ENCODE assay signal across 8 cellular contexts in the genomic region with DNA sequence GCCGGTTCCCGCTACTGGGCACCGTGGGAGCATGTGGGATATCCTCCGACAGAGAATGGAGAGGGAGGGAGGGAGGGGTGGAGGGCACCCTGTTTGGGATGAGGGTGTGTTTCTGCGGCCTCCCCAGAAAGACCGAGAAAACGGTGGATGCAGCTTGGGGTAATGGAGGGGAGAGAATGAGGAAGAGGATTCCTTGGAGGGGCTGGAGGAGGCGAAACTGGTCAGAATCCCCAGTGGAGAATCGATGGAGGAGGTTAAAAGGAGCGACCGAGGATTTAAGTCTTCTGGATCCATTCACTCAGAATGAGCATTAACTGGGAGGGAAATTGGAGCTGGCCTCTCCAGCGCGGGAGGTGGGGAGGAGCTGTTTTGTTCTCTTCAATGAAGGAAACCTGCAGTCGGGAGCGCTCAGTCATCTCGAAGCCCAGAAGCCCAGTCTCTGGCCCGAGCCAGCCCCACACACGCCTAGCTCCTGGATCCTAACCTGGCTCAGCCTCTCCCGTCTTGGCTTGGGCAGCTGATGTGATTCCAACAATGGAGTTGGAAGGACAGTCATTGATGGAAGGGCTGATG. TPM values are rescaled to one million over a fixed set of nuclear protein-coding genes. Genes with fewer than 3 reads are reported as not detected.
DNase-seq lines count a peak whose midpoint lies in the region; ATAC-seq, FAIRE-seq and TF ChIP-seq lines count a peak whose summit lies in the region.

No MANE protein-coding gene starts in this region.

- H3K4me3 ChIP-seq in Karpas-422 (ENCODE audit: low read length) = peak overlapping the region; percentile 74
- peak overlapping the region; percentile 82 for H3K4me3 ChIP-seq in adipocyte (ENCODE audit: low read length)

- no peaks in the 10 kb centered on the region for H3K79me2 ChIP-seq in Karpas-422 (ENCODE audit: low read length)

- H3K9ac ChIP-seq in Karpas-422 (ENCODE audit: low read length) = peak overlapping the region; percentile 74
- H3K9ac ChIP-seq in adipocyte (ENCODE audit: low read length) = peak overlapping the region; percentile 67

- H3K27ac ChIP-seq in Karpas-422 (ENCODE audit: low read length) = no peak overlapping the region

- FAIRE-seq in RCC 7860 (lab: Jason Lieb, UNC) = no peak

- ATAC-seq in sciatic nerve = peak; percentile 4

- POLR2A ChIA-PET in GM10248 (lab: Yijun Ruan, JAX) = no interaction called here

- no peaks in the 10 kb centered on the region for H3K9me2 ChIP-seq in Karpas-422 (replicated peaks; ENCODE audit: insufficient read depth, low read length)

- CTCF ChIA-PET in GM10248 (lab: Yijun Ruan, JAX) = interaction anchor here (1.0 to 5.0 kb wide), 10 partner anchors 13 to 84 kb away, joined by 3 to 59 read pairs (median 6); partner anchors contain the start of gene PIGH

- intact Hi-C loops in sciatic nerve (cut with DNase I) = no loop called here

- peak overlapping the region; percentile 99 for H2AFZ ChIP-seq in Karpas-422 (ENCODE audit: low read length)

- H4K20me1 ChIP-seq in Karpas-422 (ENCODE audit: insufficient read depth, low read depth, low read length) = no peaks in the 10 kb centered on the region

- no peaks in the 10 kb centered on the region for H3K9me3 ChIP-seq in Karpas-422 (ENCODE audit: low read length)
- no peaks in the 10 kb centered on the region for H3K9me3 ChIP-seq in adipocyte (ENCODE audit: control insufficient read depth, low read length)

- DNase-seq in COLO668 (lab: John Stamatoyannopoulos, UW; ENCODE audit: unreplicated experiment) (peak; percentile 55), Karpas-422 (peak; percentile 52), adipocyte (ENCODE audit: low read depth) (peak; percentile 21), hippocampal formation (lab: John Stamatoyannopoulos, UW) (peak; percentile 10 to 14), sciatic nerve (ENCODE audit: low spot score) (peak; percentile 59), HuH-7 (ENCODE audit: low spot score) (no peak), GM10248 (ENCODE audit: extremely low spot score) (no peak), RCC 7860 (ENCODE audit: low spot score) (no peak)

- no peaks in the 10 kb centered on the region for H3K36me3 ChIP-seq in Karpas-422 (ENCODE audit: insufficient read depth, low read length)
- H3K36me3 ChIP-seq in adipocyte (ENCODE audit: control insufficient read depth, insufficient read depth, low read length, severe bottlenecking) = no peaks in the 10 kb centered on the region

- H3K27me3 ChIP-seq in Karpas-422 (ENCODE audit: low read length) (no peaks in the 10 kb centered on the region), adipocyte (replicated peaks; ENCODE audit: control insufficient read depth, insufficient read depth, low read length) (no peaks in the 10 kb centered on the region)

- H3K4me1 ChIP-seq in Karpas-422 (ENCODE audit: low read length) = peaks cover 17% of the 10 kb centered on the region
- H3K4me1 ChIP-seq in adipocyte (ENCODE audit: control insufficient read depth, insufficient read depth, low read length) = peaks cover 33% of the 10 kb centered on the region

- peak overlapping the region; percentile 90 for H3K4me2 ChIP-seq in Karpas-422 (ENCODE audit: low read depth, low read length, poor library complexity, severe bottlenecking)

- TF ChIP-seq CTCF in GM10248 (IDR thresholded peaks at IDR 0.05; ENCODE audit: control extremely low read depth, extremely low read depth, low read depth, missing control alignments) = no peak

RNA-seq across cellular contexts. Expression of gene ARG2, which starts 0.6 kb away (rescaled TPM):
- total RNA-seq in Karpas-422 (2014; rRNA removed; shearing (Covaris generic); ENCODE audit: low replicate concordance) = 6.0 and 17.7 TPM in 2 replicates
- 2.8 TPM for total RNA-seq in sciatic nerve

RNA-seq across cellular contexts. Expression of gene PIGH, which starts 20.2 kb away (rescaled TPM):
- 76.5 and 112 TPM in 2 replicates for total RNA-seq in Karpas-422 (2014; rRNA removed; shearing (Covaris generic); ENCODE audit: low replicate concordance)
- total RNA-seq in sciatic nerve = 21.6 TPM

RNA-seq across cellular contexts. Expression of gene VTI1B, which starts 54.1 kb away (rescaled TPM):
- 105 and 106 TPM in 2 replicates for total RNA-seq in Karpas-422 (2014; rRNA removed; shearing (Covaris generic); ENCODE audit: low replicate concordance)
- 111 TPM for total RNA-seq in sciatic nerve

Comparison
In these comparisons a context has a peak if more than half of its experiments do, and no peak if none do; other contexts are left out.
1. DNase-seq: peak in COLO668 (single experiment), Karpas-422 (single experiment), adipocyte (single experiment), hippocampal formation (2 of 2) and sciatic nerve (single experiment); none in HuH-7 (single experiment), GM10248 (single experiment) and RCC 7860 (single experiment).